In genomic region chr14:85415015-85415712, GRCh38 we compare ENCODE assay signal across 2 cellular contexts.
TF ChIP-seq lines count a peak whose summit lies in the region.

No MANE protein-coding gene starts in this region.

TF ChIP-seq in IMR-90, 13 proteins besides CTCF, POLR2A, EP300 and RAD21:
- no peak for TF ChIP-seq MAZ (IDR thresholded peaks at IDR 0.05; ENCODE audit: borderline replicate concordance, low read depth, low read length)
- peak; percentile 27; the same call in 1 of the 2 replicates for TF ChIP-seq FOS (IDR thresholded peaks at IDR 0.05; ENCODE audit: low read depth, low read length)
- TF ChIP-seq BHLHE40 (IDR thresholded peaks at IDR 0.05; ENCODE audit: low read depth, low read length), result 0 out of 2 replicates have a peak, but pooled peaks have one; percentile 11
- no peak for TF ChIP-seq CHD1 (IDR thresholded peaks at IDR 0.05; ENCODE audit: low read depth, low read length)
- peak; percentile 40 for TF ChIP-seq SMC3 (IDR thresholded peaks at IDR 0.05; ENCODE audit: low read depth, low read length)
- no peak for TF ChIP-seq MAFK (IDR thresholded peaks at IDR 0.05; ENCODE audit: low read depth, low read length)
- TF ChIP-seq, protein P1, sequence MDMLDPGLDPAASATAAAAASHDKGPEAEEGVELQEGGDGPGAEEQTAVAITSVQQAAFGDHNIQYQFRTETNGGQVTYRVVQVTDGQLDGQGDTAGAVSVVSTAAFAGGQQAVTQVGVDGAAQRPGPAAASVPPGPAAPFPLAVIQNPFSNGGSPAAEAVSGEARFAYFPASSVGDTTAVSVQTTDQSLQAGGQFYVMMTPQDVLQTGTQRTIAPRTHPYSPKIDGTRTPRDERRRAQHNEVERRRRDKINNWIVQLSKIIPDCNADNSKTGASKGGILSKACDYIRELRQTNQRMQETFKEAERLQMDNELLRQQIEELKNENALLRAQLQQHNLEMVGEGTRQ (IDR thresholded peaks at IDR 0.05; ENCODE audit: low read depth, low read length), result no peak
- 0 out of 2 replicates have a peak, but pooled peaks have one; percentile 14 for TF ChIP-seq CEBPB (IDR thresholded peaks at IDR 0.05; ENCODE audit: low read depth, low read length)
- TF ChIP-seq MXI1 (IDR thresholded peaks at IDR 0.05; ENCODE audit: borderline replicate concordance, low read depth, low read length), result no peak

TF ChIP-seq in liver, 16 proteins besides CTCF, POLR2A, EP300 and RAD21:
- no peak for TF ChIP-seq FOXA2 (IDR thresholded peaks at IDR 0.05)
- peak; percentile 12 for TF ChIP-seq NR2F2 (IDR thresholded peaks at IDR 0.05)
- no peak for TF ChIP-seq HNF4A (conservative IDR thresholded peaks at IDR 0.05)
- TF ChIP-seq JUND (IDR thresholded peaks at IDR 0.05), result peak in 1 of 2 donors; percentile 18
- TF ChIP-seq ATF3 (IDR thresholded peaks at IDR 0.05), result no peak
TF ChIP-seq in liver: peak in this region for 2.
